Comparison of ENCODE assay signal across 1 cellular context in genomic region chr16:10817963-10818941, GRCh38.
TF ChIP-seq lines count a peak whose summit lies in the region.

TSS of gene TVP23A (minus strand) at chr16:10818794. CDS start at chr16:10818493, 301 bp downstream.

TF ChIP-seq in K562, 482 proteins besides CTCF, POLR2A, EP300 and RAD21 (continued from another document):
- TF ChIP-seq ZKSCAN1 (IDR thresholded peaks at IDR 0.05; ENCODE audit: low read depth, low read length), result 0 out of 2 replicates have a peak, but pooled peaks have one; percentile 47
- TF ChIP-seq ARID4B (CRISPR knock-in tag; IDR thresholded peaks at IDR 0.05), result no peak
- TF ChIP-seq FOXM1 (IDR thresholded peaks at IDR 0.05; ENCODE audit: low read depth), result no peak
- no peak for TF ChIP-seq FOXM1 (CRISPR knock-in tag; IDR thresholded peaks at IDR 0.05; ENCODE audit: low read depth)
- TF ChIP-seq GATA2 (CRISPR knock-in tag; IDR thresholded peaks at IDR 0.05), result peak; percentile 31; the same call in 1 of the 2 replicates
- no peak for TF ChIP-seq BDP1 (IDR thresholded peaks at IDR 0.05; ENCODE audit: insufficient read depth, insufficient read length)
